Comparison of ENCODE assay signal across 12 cellular contexts in the genomic region with DNA sequence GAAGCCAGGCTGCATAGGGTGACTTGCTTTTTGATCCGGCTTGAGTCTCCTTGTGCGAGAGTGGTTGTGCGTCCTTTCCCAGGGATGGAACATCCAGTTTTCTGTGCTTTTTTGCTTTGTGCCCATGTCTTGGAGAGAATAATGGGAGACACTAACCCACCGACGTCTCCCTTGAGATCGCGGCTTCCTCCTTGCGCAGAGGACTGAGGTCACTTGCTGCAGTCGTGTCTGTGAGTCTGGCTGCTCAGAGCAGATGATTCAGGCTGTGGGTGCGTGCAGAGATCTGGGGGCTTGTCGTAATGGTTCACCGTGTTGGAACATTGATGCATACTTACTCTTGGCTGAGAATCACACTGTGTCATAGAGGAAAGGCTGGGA.
DNase-seq lines count a peak whose midpoint lies in the region; ATAC-seq and TF ChIP-seq lines count a peak whose summit lies in the region.
"Had no signal": no experiment of that assay in that cellular context is flagged by ENCODE, and none has a peak within 500 bp of the region (broad histone marks: within the 10 kb centered on the region; RNA-seq: fewer than 3 reads in every experiment).

No MANE protein-coding gene starts in this region.

- peaks cover 76% of the 10 kb centered on the region for H3K27me3 ChIP-seq in GM23338 (ENCODE audit: insufficient read depth)
- H3K27me3 ChIP-seq in endodermal cell (ENCODE audit: control insufficient read depth, insufficient read depth, low read length, poor library complexity, severe bottlenecking), result peaks cover 90% of the 10 kb centered on the region

- intact Hi-C loops in OCI-LY7 (cut with micrococcal nuclease; ENCODE audit: unreplicated experiment), result no loop called here

- H3K36me3 Mint-ChIP-seq in GM23338 (ENCODE audit: low read depth) (no peaks in the 10 kb centered on the region; the same call in 2 of the 3 replicates), endodermal cell (ENCODE audit: low read depth) (no peaks in the 10 kb centered on the region), osteocyte (ENCODE audit: unreplicated experiment) (no peaks in the 10 kb centered on the region)

- H3K4me1 ChIP-seq in GM23338 (ENCODE audit: insufficient read depth) (peaks cover 21% of the 10 kb centered on the region; the same call in 1 of the 2 replicates), endodermal cell (ENCODE audit: control insufficient read depth, insufficient read depth, low read length) (no peaks in the 10 kb centered on the region), OCI-LY7 (ENCODE audit: insufficient read depth, low read length, poor library complexity, severe bottlenecking) (no peaks in the 10 kb centered on the region)

- H3K9ac ChIP-seq in endodermal cell (ENCODE audit: extremely low read depth, low read length, poor library complexity, severe bottlenecking), result no peak overlapping the region

- H3K9me3 ChIP-seq in endodermal cell (ENCODE audit: control insufficient read depth, low read length) (no peaks in the 10 kb centered on the region), OCI-LY7 (ENCODE audit: low read length) (no peaks in the 10 kb centered on the region)
- H3K9me3 ChIP-seq: right lobe of liver had no signal

- no peaks in the 10 kb centered on the region for H3K9me2 ChIP-seq in GM23338 (ENCODE audit: insufficient read depth)
- no peaks in the 10 kb centered on the region for H3K9me2 ChIP-seq in OCI-LY7 (ENCODE audit: insufficient read depth, low read length)

- ATAC-seq in GM23338, result peak; percentile 12
- ATAC-seq in HG03108 (IDR thresholded peaks at IDR 0.05; ENCODE audit: unreplicated experiment), result no peak
- ATAC-seq: right lobe of liver had no signal

- H3K36me3 ChIP-seq in GM23338 (ENCODE audit: insufficient read depth) (no peaks in the 10 kb centered on the region), endodermal cell (ENCODE audit: control insufficient read depth, insufficient read depth, low read length) (no peaks in the 10 kb centered on the region), OCI-LY7 (ENCODE audit: insufficient read depth, low read length) (no peaks in the 10 kb centered on the region)
- H3K36me3 ChIP-seq: right lobe of liver had no signal

- no peaks in the 10 kb centered on the region for H3F3A ChIP-seq in GM23338 (replicated peaks; ENCODE audit: low read depth)

- WGBS in endodermal cell (ENCODE audit: insufficient coverage in 1 of 2, insufficient read length in 1 of 2), 2 experiments, result 25 to 29% methylated on average over 11 to 12 of the region's 12 CpGs

- H3K4me3 ChIP-seq in GM23338, result peak overlapping the region; percentile 77
- peak overlapping the region; percentile 79 for H3K4me3 ChIP-seq in endodermal cell (ENCODE audit: low read length)
- H3K4me3 ChIP-seq in OCI-LY7 (ENCODE audit: low read depth, low read length, poor library complexity, severe bottlenecking), result no peak overlapping the region
- H3K4me3 ChIP-seq: right lobe of liver had no signal

- POLR2A ChIA-PET in OCI-LY7 (lab: Charles Lee), result no interaction called here

- no peak for TF ChIP-seq CTCF in GM23338 (conservative IDR thresholded peaks at IDR 0.05; ENCODE audit: low read depth in 2 of 2)
- no peak for TF ChIP-seq CTCF in endodermal cell (conservative IDR thresholded peaks at IDR 0.05)
- no peak for TF ChIP-seq CTCF in osteocyte (IDR thresholded peaks at IDR 0.05)
- no peak for TF ChIP-seq CTCF in OCI-LY7 (conservative IDR thresholded peaks at IDR 0.05; ENCODE audit: low read length)

- H3K27ac Mint-ChIP-seq in GM23338 (no peak overlapping the region), endodermal cell (no peak overlapping the region), osteocyte (ENCODE audit: unreplicated experiment) (no peak overlapping the region)

- H2AFZ ChIP-seq in GM23338, result peak overlapping the region; percentile 97
- H2AFZ ChIP-seq in OCI-LY7 (ENCODE audit: low read length), result no peak overlapping the region

- H3K4me1 Mint-ChIP-seq in GM23338 (peaks cover 21% of the 10 kb centered on the region), endodermal cell (peaks cover 13% of the 10 kb centered on the region), osteocyte (ENCODE audit: unreplicated experiment) (peaks cover 5% of the 10 kb centered on the region)

- DNase-seq in GM23338 (ENCODE audit: low spot score), result no peak
- peak; percentile 5 to 14 for DNase-seq in activated CD4-positive, alpha-beta T cell treated with anti-CD3 and anti-CD28 coated beads, Interleukin-2, amount 50 U/mL, for 48 hours
- no peak for DNase-seq in endodermal cell
- DNase-seq in osteocyte (ENCODE audit: extremely low spot score, unreplicated experiment), result peak; percentile 60
- DNase-seq in T-helper 1 cell, result no peak
- DNase-seq in OCI-LY7 (ENCODE audit: low spot score), result no peak
- no peak for DNase-seq in NCI-H345 treated with DMSO at 0.1 percent for 48 hours (lab: John Stamatoyannopoulos, UW; ENCODE audit: unreplicated experiment)
- DNase-seq: activated CD4-positive, CD25-positive, alpha-beta regulatory T cell; caudate nucleus; NCI-H2081 treated with DMSO at 0.1 percent for 48 hours; right lobe of liver had no signal

- H3K79me2 ChIP-seq in GM23338 (replicated peaks; ENCODE audit: insufficient read depth), result no peaks in the 10 kb centered on the region
- no peaks in the 10 kb centered on the region for H3K79me2 ChIP-seq in OCI-LY7 (ENCODE audit: insufficient read depth, low read depth, low read length)

- H3K9me3 Mint-ChIP-seq in GM23338, result no peaks in the 10 kb centered on the region
- no peaks in the 10 kb centered on the region for H3K9me3 Mint-ChIP-seq in endodermal cell
- no peaks in the 10 kb centered on the region for H3K9me3 Mint-ChIP-seq in osteocyte (ENCODE audit: unreplicated experiment)

- BruUV-seq in OCI-LY7 (replicated peaks; lab: Mats Ljungman, UMichigan), result no TSS peak

- peaks cover 55% of the 10 kb centered on the region for H3K27me3 Mint-ChIP-seq in GM23338 (ENCODE audit: insufficient read depth, low read depth, poor library complexity)
- H3K27me3 Mint-ChIP-seq in endodermal cell (ENCODE audit: insufficient read depth), result peaks cover 90% of the 10 kb centered on the region
- H3K27me3 Mint-ChIP-seq in osteocyte (ENCODE audit: unreplicated experiment), result peaks cover 59% of the 10 kb centered on the region

- H4K20me1 ChIP-seq in GM23338 (replicated peaks; ENCODE audit: insufficient read depth) (no peaks in the 10 kb centered on the region), OCI-LY7 (ENCODE audit: insufficient read depth, low read length) (no peaks in the 10 kb centered on the region)

- H3K27ac ChIP-seq in GM23338 (ENCODE audit: low read depth) (no peak overlapping the region), endodermal cell (ENCODE audit: low read depth, low read length) (no peak overlapping the region), OCI-LY7 (ENCODE audit: low read depth, low read length, poor library complexity, severe bottlenecking) (no peak overlapping the region)
- H3K27ac ChIP-seq: right lobe of liver had no signal

- H3K4me2 ChIP-seq in GM23338, result peak overlapping the region; percentile 95
- H3K4me2 ChIP-seq in OCI-LY7 (ENCODE audit: low read length), result no peak overlapping the region

- CTCF ChIA-PET in OCI-LY7 (lab: Charles Lee; ENCODE audit: unreplicated experiment), result no interaction called here

- H3K4me3 Mint-ChIP-seq in GM23338 (peak overlapping the region; percentile 86), endodermal cell (peak overlapping the region; percentile 54), osteocyte (ENCODE audit: unreplicated experiment) (no peak overlapping the region)

TF ChIP-seq in GM23338, 12 proteins besides CTCF, POLR2A, EP300 and RAD21 (continues in another document):
- no peak for TF ChIP-seq EZH2phosphoT487 (IDR thresholded peaks at IDR 0.05; ENCODE audit: unreplicated experiment)

Comparison
In these comparisons a context has a peak if more than half of its experiments do, and no peak if none do; other contexts are left out.
1. DNase-seq: peak in activated CD4-positive, alpha-beta T cell treated with anti-CD3 and anti-CD28 coated beads, Interleukin-2, amount 50 U/mL, for 48 hours (2 of 2) and osteocyte (single experiment); none in GM23338 (single experiment), endodermal cell (single experiment), T-helper 1 cell (0 of 5), OCI-LY7 (single experiment) and NCI-H345 treated with DMSO at 0.1 percent for 48 hours (single experiment).